24 cellular contexts compared by ENCODE assay signal in genomic region chr13:42036711-42037110, GRCh38.
"Had no signal": no experiment of that assay in that cellular context is flagged by ENCODE, and none has a peak within 500 bp of the region (broad histone marks: within the 10 kb centered on the region; RNA-seq: fewer than 3 reads in every experiment).

No MANE protein-coding gene starts in this region.

- DNase-seq: KBM-7, MG63, NCI-H1092, NCI-H1105 treated with DMSO at 0.1 percent for 48 hours, NCI-H1417 treated with DMSO at 0.1 percent for 48 hours, NCI-H146, NCI-H1694 treated with DMSO at 0.1 percent for 48 hours, NCI-H2029, NCI-H2081 treated with DMSO at 0.1 percent for 48 hours, NCI-H2171, NCI-H226, NCI-H446, NCI-H510A, NCI-H524 treated with DMSO at 0.1 percent for 48 hours, NCI-H69, NCI-H774, PC-3, SIG-M5 had no signal

- ATAC-seq: HepG2, Panc1, PC-3, Right ventricle myocardium inferior had no signal

- H3K27ac ChIP-seq: SJSA1, SK-N-MC had no signal

- H3K36me3 Mint-ChIP-seq: IgD-negative memory B cell had no signal

- H3K27ac Mint-ChIP-seq: IgD-negative memory B cell had no signal

- FAIRE-seq: HepG2 had no signal

- H3K4me3 ChIP-seq: MG63, SJSA1, SK-N-MC had no signal

- H3K36me3 ChIP-seq: MG63 had no signal

- H3K27me3 ChIP-seq: MG63, SJSA1 had no signal
